In the genomic region with DNA sequence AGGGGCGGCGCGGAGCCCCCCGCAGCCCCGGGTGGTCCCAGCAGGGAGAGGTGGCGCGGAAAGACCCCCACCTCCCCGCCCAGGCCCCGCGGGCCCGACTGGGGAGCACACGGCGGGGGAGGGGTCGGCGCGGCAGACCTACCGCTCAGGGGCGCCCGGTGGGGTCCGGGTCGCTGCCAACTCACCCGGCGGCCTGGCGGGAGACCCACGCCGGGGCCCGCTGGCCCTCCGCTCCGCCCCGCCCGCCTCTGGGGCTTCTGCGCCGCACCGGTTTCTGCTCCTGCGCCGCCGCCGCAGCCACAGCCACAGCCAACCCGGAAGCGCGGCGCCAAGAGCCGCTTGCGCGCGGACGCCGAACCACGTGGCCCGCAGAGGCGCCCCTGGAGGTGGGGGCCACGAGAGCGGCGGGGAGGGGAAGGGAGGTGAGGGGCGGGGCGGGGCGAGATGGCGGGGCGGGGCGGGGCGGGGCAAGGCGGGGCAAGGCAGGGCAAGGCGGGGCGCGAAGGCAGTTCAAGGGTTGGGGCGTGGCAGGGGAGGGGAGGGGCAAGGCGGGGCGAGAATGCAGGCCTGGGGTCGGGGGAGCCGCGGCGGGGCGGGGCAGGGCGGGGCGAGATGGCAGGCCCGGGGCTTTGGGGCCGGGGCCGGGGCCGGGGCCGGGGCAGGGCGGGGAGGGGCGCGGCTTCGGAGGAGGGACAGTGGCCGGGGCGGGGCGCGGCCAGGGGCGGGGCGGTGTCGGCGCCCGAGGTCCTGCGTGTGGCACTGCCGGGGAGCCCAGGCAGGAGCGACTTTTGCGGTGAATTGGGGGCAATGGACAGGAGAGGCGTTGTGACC, we compare ENCODE assay signal across 1 cellular context.
TF ChIP-seq lines count a peak whose summit lies in the region.

TSS of gene ZBTB24 (minus strand) at position 307 of the 831 bp plus-strand sequence. CDS start 1,193 bp downstream, outside the sequence.

TF ChIP-seq in HepG2, 621 proteins besides CTCF, POLR2A, EP300 and RAD21 (continued from another document and continues in another):
- TF ChIP-seq UBTF (CRISPR knock-in tag; IDR thresholded peaks at IDR 0.05), result peak; percentile 44; the same call in 1 of the 2 replicates
- TF ChIP-seq MYPOP (CRISPR knock-in tag; IDR thresholded peaks at IDR 0.05), result peak; percentile 96
- TF ChIP-seq NR2F2 (IDR thresholded peaks at IDR 0.05; ENCODE audit: borderline replicate concordance, low read depth), result no peak
- no peak for TF ChIP-seq ZNF3 (CRISPR knock-in tag; IDR thresholded peaks at IDR 0.05)
- TF ChIP-seq ZSCAN5A (CRISPR knock-in tag; IDR thresholded peaks at IDR 0.05; ENCODE audit: borderline replicate concordance), result 0 out of 2 replicates have a peak, but pooled peaks have one; percentile 27
- peak; percentile 59; the same call in 1 of the 2 replicates for TF ChIP-seq ARNTL (CRISPR knock-in tag; IDR thresholded peaks at IDR 0.05)
- TF ChIP-seq TBX2 (CRISPR knock-in tag; IDR thresholded peaks at IDR 0.05; ENCODE audit: borderline replicate concordance), result peak; percentile 37; the same call in 1 of the 2 replicates
- TF ChIP-seq MAX (IDR thresholded peaks at IDR 0.05), result peak; percentile 94
- TF ChIP-seq, protein P1, sequence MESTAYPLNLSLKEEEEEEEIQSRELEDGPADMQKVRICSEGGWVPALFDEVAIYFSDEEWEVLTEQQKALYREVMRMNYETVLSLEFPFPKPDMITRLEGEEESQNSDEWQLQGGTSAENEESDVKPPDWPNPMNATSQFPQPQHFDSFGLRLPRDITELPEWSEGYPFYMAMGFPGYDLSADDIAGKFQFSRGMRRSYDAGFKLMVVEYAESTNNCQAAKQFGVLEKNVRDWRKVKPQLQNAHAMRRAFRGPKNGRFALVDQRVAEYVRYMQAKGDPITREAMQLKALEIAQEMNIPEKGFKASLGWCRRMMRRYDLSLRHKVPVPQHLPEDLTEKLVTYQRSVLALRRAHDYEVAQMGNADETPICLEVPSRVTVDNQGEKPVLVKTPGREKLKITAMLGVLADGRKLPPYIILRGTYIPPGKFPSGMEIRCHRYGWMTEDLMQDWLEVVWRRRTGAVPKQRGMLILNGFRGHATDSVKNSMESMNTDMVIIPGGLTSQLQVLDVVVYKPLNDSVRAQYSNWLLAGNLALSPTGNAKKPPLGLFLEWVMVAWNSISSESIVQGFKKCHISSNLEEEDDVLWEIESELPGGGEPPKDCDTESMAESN (CRISPR knock-in tag; conservative IDR thresholded peaks at IDR 0.05), result peak; percentile 78; the same call in 1 of the 2 replicates
- TF ChIP-seq, protein P2, sequence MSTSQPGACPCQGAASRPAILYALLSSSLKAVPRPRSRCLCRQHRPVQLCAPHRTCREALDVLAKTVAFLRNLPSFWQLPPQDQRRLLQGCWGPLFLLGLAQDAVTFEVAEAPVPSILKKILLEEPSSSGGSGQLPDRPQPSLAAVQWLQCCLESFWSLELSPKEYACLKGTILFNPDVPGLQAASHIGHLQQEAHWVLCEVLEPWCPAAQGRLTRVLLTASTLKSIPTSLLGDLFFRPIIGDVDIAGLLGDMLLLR (CRISPR knock-in tag; IDR thresholded peaks at IDR 0.05), result peak; percentile 67; the same call in 1 of the 2 replicates
- TF ChIP-seq, protein P3, sequence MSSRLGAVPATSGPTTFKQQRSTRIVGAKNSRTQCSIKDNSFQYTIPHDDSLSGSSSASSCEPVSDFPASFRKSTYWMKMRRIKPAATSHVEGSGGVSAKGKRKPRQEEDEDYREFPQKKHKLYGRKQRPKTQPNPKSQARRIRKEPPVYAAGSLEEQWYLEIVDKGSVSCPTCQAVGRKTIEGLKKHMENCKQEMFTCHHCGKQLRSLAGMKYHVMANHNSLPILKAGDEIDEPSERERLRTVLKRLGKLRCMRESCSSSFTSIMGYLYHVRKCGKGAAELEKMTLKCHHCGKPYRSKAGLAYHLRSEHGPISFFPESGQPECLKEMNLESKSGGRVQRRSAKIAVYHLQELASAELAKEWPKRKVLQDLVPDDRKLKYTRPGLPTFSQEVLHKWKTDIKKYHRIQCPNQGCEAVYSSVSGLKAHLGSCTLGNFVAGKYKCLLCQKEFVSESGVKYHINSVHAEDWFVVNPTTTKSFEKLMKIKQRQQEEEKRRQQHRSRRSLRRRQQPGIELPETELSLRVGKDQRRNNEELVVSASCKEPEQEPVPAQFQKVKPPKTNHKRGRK (CRISPR knock-in tag; IDR thresholded peaks at IDR 0.05), result no peak
- TF ChIP-seq ZNF816 (CRISPR knock-in tag; IDR thresholded peaks at IDR 0.05; ENCODE audit: borderline replicate concordance), result no peak
- TF ChIP-seq CREB3 (CRISPR knock-in tag; IDR thresholded peaks at IDR 0.05), result no peak
- no peak for TF ChIP-seq ATF7 (IDR thresholded peaks at IDR 0.05)
- TF ChIP-seq ATF7 (CRISPR knock-in tag; IDR thresholded peaks at IDR 0.05), result no peak
- peak; percentile 80 for TF ChIP-seq ZFX (CRISPR knock-in tag; IDR thresholded peaks at IDR 0.05; ENCODE audit: low read depth)
- no peak for TF ChIP-seq SMYD3 (CRISPR knock-in tag; IDR thresholded peaks at IDR 0.05)
- TF ChIP-seq, protein P4, sequence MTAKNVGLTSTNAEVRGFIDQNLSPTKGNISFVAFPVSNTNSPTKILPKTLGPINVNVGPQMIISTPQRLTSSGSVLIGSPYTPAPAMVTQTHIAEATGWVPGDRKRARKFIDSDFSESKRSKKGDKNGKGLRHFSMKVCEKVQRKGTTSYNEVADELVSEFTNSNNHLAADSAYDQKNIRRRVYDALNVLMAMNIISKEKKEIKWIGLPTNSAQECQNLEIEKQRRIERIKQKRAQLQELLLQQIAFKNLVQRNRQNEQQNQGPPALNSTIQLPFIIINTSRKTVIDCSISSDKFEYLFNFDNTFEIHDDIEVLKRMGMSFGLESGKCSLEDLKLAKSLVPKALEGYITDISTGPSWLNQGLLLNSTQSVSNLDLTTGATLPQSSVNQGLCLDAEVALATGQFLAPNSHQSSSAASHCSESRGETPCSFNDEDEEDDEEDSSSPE (CRISPR knock-in tag; IDR thresholded peaks at IDR 0.05), result peak; percentile 77
- 0 out of 2 replicates have a peak, but pooled peaks have one; percentile 54 for TF ChIP-seq ZBTB2 (CRISPR knock-in tag; IDR thresholded peaks at IDR 0.05; ENCODE audit: low read depth)
- no peak for TF ChIP-seq ZNF460 (CRISPR knock-in tag; IDR thresholded peaks at IDR 0.05; ENCODE audit: borderline replicate concordance)
- no peak for TF ChIP-seq GZF1 (CRISPR knock-in tag; IDR thresholded peaks at IDR 0.05)
- TF ChIP-seq, protein P5, sequence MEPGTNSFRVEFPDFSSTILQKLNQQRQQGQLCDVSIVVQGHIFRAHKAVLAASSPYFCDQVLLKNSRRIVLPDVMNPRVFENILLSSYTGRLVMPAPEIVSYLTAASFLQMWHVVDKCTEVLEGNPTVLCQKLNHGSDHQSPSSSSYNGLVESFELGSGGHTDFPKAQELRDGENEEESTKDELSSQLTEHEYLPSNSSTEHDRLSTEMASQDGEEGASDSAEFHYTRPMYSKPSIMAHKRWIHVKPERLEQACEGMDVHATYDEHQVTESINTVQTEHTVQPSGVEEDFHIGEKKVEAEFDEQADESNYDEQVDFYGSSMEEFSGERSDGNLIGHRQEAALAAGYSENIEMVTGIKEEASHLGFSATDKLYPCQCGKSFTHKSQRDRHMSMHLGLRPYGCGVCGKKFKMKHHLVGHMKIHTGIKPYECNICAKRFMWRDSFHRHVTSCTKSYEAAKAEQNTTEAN (CRISPR knock-in tag; conservative IDR thresholded peaks at IDR 0.05), result 0 out of 2 replicates have a peak, but pooled peaks have one; percentile 18
- peak; percentile 42 for TF ChIP-seq YY1 (IDR thresholded peaks at IDR 0.05; ENCODE audit: insufficient read depth, insufficient replicate concordance, low read depth, low read length)
- TF ChIP-seq, protein P6, sequence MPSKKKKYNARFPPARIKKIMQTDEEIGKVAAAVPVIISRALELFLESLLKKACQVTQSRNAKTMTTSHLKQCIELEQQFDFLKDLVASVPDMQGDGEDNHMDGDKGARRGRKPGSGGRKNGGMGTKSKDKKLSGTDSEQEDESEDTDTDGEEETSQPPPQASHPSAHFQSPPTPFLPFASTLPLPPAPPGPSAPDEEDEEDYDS (CRISPR knock-in tag; IDR thresholded peaks at IDR 0.05), result peak; percentile 27; the same call in 1 of the 2 replicates
- no peak for TF ChIP-seq ZC3H4 (CRISPR knock-in tag; IDR thresholded peaks at IDR 0.05; ENCODE audit: borderline replicate concordance)
- TF ChIP-seq BHLHE40 (IDR thresholded peaks at IDR 0.05; ENCODE audit: low read length), result no peak
- TF ChIP-seq ZNF18 (CRISPR knock-in tag; IDR thresholded peaks at IDR 0.05; ENCODE audit: insufficient replicate concordance), result peak; percentile 37
- TF ChIP-seq, protein P7, sequence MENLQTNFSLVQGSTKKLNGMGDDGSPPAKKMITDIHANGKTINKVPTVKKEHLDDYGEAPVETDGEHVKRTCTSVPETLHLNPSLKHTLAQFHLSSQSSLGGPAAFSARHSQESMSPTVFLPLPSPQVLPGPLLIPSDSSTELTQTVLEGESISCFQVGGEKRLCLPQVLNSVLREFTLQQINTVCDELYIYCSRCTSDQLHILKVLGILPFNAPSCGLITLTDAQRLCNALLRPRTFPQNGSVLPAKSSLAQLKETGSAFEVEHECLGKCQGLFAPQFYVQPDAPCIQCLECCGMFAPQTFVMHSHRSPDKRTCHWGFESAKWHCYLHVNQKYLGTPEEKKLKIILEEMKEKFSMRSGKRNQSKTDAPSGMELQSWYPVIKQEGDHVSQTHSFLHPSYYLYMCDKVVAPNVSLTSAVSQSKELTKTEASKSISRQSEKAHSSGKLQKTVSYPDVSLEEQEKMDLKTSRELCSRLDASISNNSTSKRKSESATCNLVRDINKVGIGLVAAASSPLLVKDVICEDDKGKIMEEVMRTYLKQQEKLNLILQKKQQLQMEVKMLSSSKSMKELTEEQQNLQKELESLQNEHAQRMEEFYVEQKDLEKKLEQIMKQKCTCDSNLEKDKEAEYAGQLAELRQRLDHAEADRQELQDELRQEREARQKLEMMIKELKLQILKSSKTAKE (CRISPR knock-in tag; IDR thresholded peaks at IDR 0.05; ENCODE audit: borderline replicate concordance), result peak; percentile 50; the same call in 1 of the 2 replicates
